In genomic region chr15:101478701-101479341, GRCh38 we compare ENCODE assay signal across 16 cellular contexts. TPM values are rescaled to one million over a fixed set of nuclear protein-coding genes. Genes with fewer than 3 reads are reported as not detected.
DNase-seq lines count a peak whose midpoint lies in the region; ATAC-seq and TF ChIP-seq lines count a peak whose summit lies in the region.
"Had no signal": no experiment of that assay in that cellular context is flagged by ENCODE, and none has a peak within 500 bp of the region (broad histone marks: within the 10 kb centered on the region; RNA-seq: fewer than 3 reads in every experiment).

No MANE protein-coding gene starts in this region.

- peaks cover 5% of the 10 kb centered on the region for H3K79me2 ChIP-seq in trophoblast cell (ENCODE audit: control insufficient read depth, insufficient read depth, low read length, poor library complexity)

- no peak overlapping the region for H3K23ac ChIP-seq in trophoblast cell (ENCODE audit: low read length)

- TF ChIP-seq CTCF in RWPE2 (IDR thresholded peaks at IDR 0.05; ENCODE audit: poor library complexity, severe bottlenecking) (no peak), endodermal cell (conservative IDR thresholded peaks at IDR 0.05) (no peak), foreskin keratinocyte (conservative IDR thresholded peaks at IDR 0.05) (no peak), progenitor cell of endocrine pancreas (IDR thresholded peaks at IDR 0.05; ENCODE audit: unreplicated experiment) (no peak)

- H3K27ac ChIP-seq in RWPE2 (ENCODE audit: poor library complexity, severe bottlenecking) = no peak overlapping the region
- no peak overlapping the region for H3K27ac ChIP-seq in endodermal cell (ENCODE audit: low read depth, low read length)
- no peak overlapping the region for H3K27ac ChIP-seq in trophoblast cell (ENCODE audit: low read depth, low read length)
- no peak overlapping the region for H3K27ac ChIP-seq in foreskin keratinocyte

- no peaks in the 10 kb centered on the region for H3K9me3 Mint-ChIP-seq in endodermal cell
- H3K9me3 Mint-ChIP-seq in progenitor cell of endocrine pancreas (ENCODE audit: low read depth) = no peaks in the 10 kb centered on the region

- H4K91ac ChIP-seq in trophoblast cell (ENCODE audit: low read depth, low read length) = peak overlapping the region; percentile 25

- no peak overlapping the region for H3K4me3 ChIP-seq in RWPE2 (ENCODE audit: severe bottlenecking)
- no peak overlapping the region for H3K4me3 ChIP-seq in endodermal cell (ENCODE audit: low read length)
- no peak overlapping the region for H3K4me3 ChIP-seq in trophoblast cell (ENCODE audit: low read depth, low read length)

- peaks cover 24% of the 10 kb centered on the region for H3K79me1 ChIP-seq in trophoblast cell (ENCODE audit: low read length)

- H3K27me3 ChIP-seq in RWPE2 (ENCODE audit: insufficient read depth, poor library complexity, severe bottlenecking) (no peaks in the 10 kb centered on the region), endodermal cell (ENCODE audit: control insufficient read depth, insufficient read depth, low read length, poor library complexity, severe bottlenecking) (no peaks in the 10 kb centered on the region), trophoblast cell (ENCODE audit: insufficient read depth, low read length) (no peaks in the 10 kb centered on the region), foreskin keratinocyte (no peaks in the 10 kb centered on the region)

- 93 to 95% methylated on average over 13 to 14 of the region's 14 CpGs for WGBS in endodermal cell (ENCODE audit: insufficient coverage in 1 of 2, insufficient read length in 1 of 2), 2 experiments
- WGBS in trophoblast cell (ENCODE audit: extremely low coverage, insufficient coverage, insufficient read length) = no CpG with 5 or more reads among the region's 14 CpGs

- peaks cover 11% of the 10 kb centered on the region for H3K4me1 ChIP-seq in RWPE2 (ENCODE audit: insufficient read depth, poor library complexity, severe bottlenecking)
- peaks cover 5% of the 10 kb centered on the region for H3K4me1 ChIP-seq in endodermal cell (ENCODE audit: control insufficient read depth, insufficient read depth, low read length)
- peaks cover 42 to 43% of the 10 kb centered on the region in 2 experiments for H3K4me1 ChIP-seq in trophoblast cell (ENCODE audit: control insufficient read depth in 1 of 2, insufficient read depth in 2 of 2, low read length in 2 of 2)
- no peaks in the 10 kb centered on the region for H3K4me1 ChIP-seq in foreskin keratinocyte

- no peak overlapping the region for H3K4ac ChIP-seq in trophoblast cell (ENCODE audit: low read depth, low read length)

- H3K9ac ChIP-seq in endodermal cell (ENCODE audit: extremely low read depth, low read length, poor library complexity, severe bottlenecking) (no peak overlapping the region), trophoblast cell (ENCODE audit: low read length) (no peak overlapping the region)

- no peak overlapping the region for H3K4me2 ChIP-seq in trophoblast cell (ENCODE audit: low read length)

- peak overlapping the region; percentile 61 for H2BK120ac ChIP-seq in trophoblast cell (ENCODE audit: insufficient read depth, low read length, poor library complexity)

- DNase-seq in D341Med (ENCODE audit: low spot score) (peak; percentile 25), RWPE2 (ENCODE audit: low spot score) (peak; percentile 56), endodermal cell (peak; percentile 29), trophoblast cell (no peak), NCI-H748 (lab: John Stamatoyannopoulos, UW; ENCODE audit: unreplicated experiment) (no peak), foreskin keratinocyte (no peak), progenitor cell of endocrine pancreas (ENCODE audit: low spot score, unreplicated experiment) (no peak)
- DNase-seq: Calu3; CD4-positive, CD25-positive, alpha-beta regulatory T cell; NCI-H187; NCI-H446; NCI-H69; OCI-M1 had no signal

- peak overlapping the region; percentile 31 for H2BK12ac ChIP-seq in trophoblast cell (ENCODE audit: low read length)

- no peak overlapping the region for H4K8ac ChIP-seq in trophoblast cell (ENCODE audit: low read depth, low read length)

- no peak overlapping the region for H4K12ac ChIP-seq in trophoblast cell (ENCODE audit: low read depth, low read length)

- peak overlapping the region; percentile 22 for H2AK5ac ChIP-seq in trophoblast cell (ENCODE audit: low read length)

- H3K27me3 Mint-ChIP-seq in endodermal cell (ENCODE audit: insufficient read depth) = no peaks in the 10 kb centered on the region
- peaks cover 43% of the 10 kb centered on the region for H3K27me3 Mint-ChIP-seq in progenitor cell of endocrine pancreas

- H3K4me3 Mint-ChIP-seq in endodermal cell (no peak overlapping the region), progenitor cell of endocrine pancreas (ENCODE audit: low read depth) (no peak overlapping the region)
- H3K4me3 Mint-ChIP-seq: B cell; CD4-positive, CD25-positive, alpha-beta regulatory T cell had no signal

- H3K9me3 ChIP-seq in RWPE2 (ENCODE audit: severe bottlenecking) (no peaks in the 10 kb centered on the region), endodermal cell (ENCODE audit: control insufficient read depth, low read length) (no peaks in the 10 kb centered on the region), trophoblast cell (ENCODE audit: insufficient read depth, low read depth, low read length) (peaks cover 2% of the 10 kb centered on the region)

- ATAC-seq in RWPE2 (ENCODE audit: low read depth) = no peak
- no peak for ATAC-seq in foreskin keratinocyte

- H2AFZ ChIP-seq in trophoblast cell (ENCODE audit: insufficient read depth, low read length, poor library complexity) = no peak overlapping the region

- no peak overlapping the region for H3K18ac ChIP-seq in trophoblast cell (ENCODE audit: low read length)

- H3K14ac ChIP-seq in trophoblast cell (ENCODE audit: low read length) = peak overlapping the region; percentile 20

- H3K36me3 ChIP-seq in RWPE2 (ENCODE audit: low read depth) = no peaks in the 10 kb centered on the region
- H3K36me3 ChIP-seq in endodermal cell (ENCODE audit: control insufficient read depth, insufficient read depth, low read length) = no peaks in the 10 kb centered on the region
- no peaks in the 10 kb centered on the region for H3K36me3 ChIP-seq in trophoblast cell (ENCODE audit: control insufficient read depth in 1 of 2, insufficient read depth in 2 of 2, low read length in 2 of 2)

- no peak overlapping the region for H3K27ac Mint-ChIP-seq in endodermal cell
- no peak overlapping the region for H3K27ac Mint-ChIP-seq in progenitor cell of endocrine pancreas
- H3K27ac Mint-ChIP-seq: B cell had no signal

- H3K4me1 Mint-ChIP-seq in endodermal cell (peaks cover 9% of the 10 kb centered on the region), progenitor cell of endocrine pancreas (ENCODE audit: low read depth) (peaks cover 2% of the 10 kb centered on the region)
- H3K4me1 Mint-ChIP-seq: B cell; CD4-positive, CD25-positive, alpha-beta regulatory T cell; IgD-negative memory B cell had no signal

- no peaks in the 10 kb centered on the region for H3K36me3 Mint-ChIP-seq in endodermal cell (ENCODE audit: low read depth)
- no peaks in the 10 kb centered on the region for H3K36me3 Mint-ChIP-seq in progenitor cell of endocrine pancreas (ENCODE audit: insufficient read depth)
- H3K36me3 Mint-ChIP-seq: CD4-positive, CD25-positive, alpha-beta regulatory T cell; IgD-negative memory B cell had no signal

- H2BK5ac ChIP-seq in trophoblast cell (ENCODE audit: low read depth, low read length, poor library complexity) = no peak overlapping the region

RNA-seq across cellular contexts. Expression of gene PCSK6, which starts 10.7 kb away (rescaled TPM):
- 1 to 10 TPM; 6.6 to 9.8 TPM for total RNA-seq in endodermal cell
- 4.2 TPM for polyA plus RNA-seq in endodermal cell (2013, experiment 1 of 2)
- polyA plus RNA-seq in endodermal cell (2013, experiment 2 of 2) = 4.7 TPM
- 9.3 and 10.2 TPM in 2 replicates for polyA plus RNA-seq in trophoblast cell (2013)
- 2.9 and 3.7 TPM in 2 replicates for total RNA-seq in foreskin keratinocyte
- polyA plus RNA-seq in foreskin keratinocyte = 1.3 and 1.5 TPM in 2 replicates
- 1.8 and 3.6 TPM in 2 replicates for total RNA-seq in progenitor cell of endocrine pancreas
- total RNA-seq: H4 had no signal

Comparison
In these comparisons a context has a peak if more than half of its experiments do, and no peak if none do; other contexts are left out.
1. DNase-seq: peak in D341Med (single experiment), RWPE2 (single experiment) and endodermal cell (single experiment); none in trophoblast cell (0 of 2), NCI-H748 (single experiment), foreskin keratinocyte (0 of 2) and progenitor cell of endocrine pancreas (single experiment).